Comparison of ENCODE assay signal across 25 cellular contexts in genomic region chr1:172833956-172834355, GRCh38.
"Had no signal": no experiment of that assay in that cellular context is flagged by ENCODE, and none has a peak within 500 bp of the region (broad histone marks: within the 10 kb centered on the region; RNA-seq: fewer than 3 reads in every experiment).

No MANE protein-coding gene starts in this region.

- H3K9me3 ChIP-seq: ascending aorta, Peyer's patch had no signal

- H3K4me3 ChIP-seq: ascending aorta, cardiac muscle cell, Peyer's patch had no signal

- H3K27ac Mint-ChIP-seq: activated CD8-positive, alpha-beta T cell treated with anti-CD3 and anti-CD28 coated beads, Interleukin-2, amount 10 ng/mL, durations not matched to agents 7 days and 5 days; activated naive CD4-positive, alpha-beta T cell treated with anti-CD3 and anti-CD28 coated beads, Interleukin-2, amount 50 U/mL, for 72 hours; activated naive CD8-positive, alpha-beta T cell treated with anti-CD3 and anti-CD28 coated beads, Interleukin-2, amount 50 U/mL, for 24 hours; activated T-cell treated with anti-CD3 and anti-CD28 coated beads, Interleukin-2, amount 50 U/mL, for 24 hours; activated T-helper 1 cell treated with anti-CD3 and anti-CD28 coated beads, Interleukin-12 subunit alpha, Interleukin-12 subunit beta, Interleukin-2, Interleukin-4 antibody, amounts not matched to agents 30 ng/mL and 10 ng/mL and 1 ng/mL, durations not matched to agents 14 hours and 24 hours and 36 hours; brain; T-helper 1 cell treated with Interleukin-12 subunit alpha and Interleukin-12 subunit beta and Interleukin-4 antibody, amounts not matched to agents 30 μg/mL and 1 μg/mL, for 36 hours; WTC11 had no signal

- H3K9me3 Mint-ChIP-seq: activated naive CD4-positive, alpha-beta T cell treated with anti-CD3 and anti-CD28 coated beads, Interleukin-2, amount 50 U/mL, for 72 hours; activated naive CD8-positive, alpha-beta T cell treated with anti-CD3 and anti-CD28 coated beads, Interleukin-2, amount 50 U/mL, for 24 hours; activated T-cell treated with anti-CD3 and anti-CD28 coated beads, Interleukin-2, amount 50 U/mL, for 24 hours; activated T-helper 1 cell treated with anti-CD3 and anti-CD28 coated beads, Interleukin-12 subunit alpha, Interleukin-12 subunit beta, Interleukin-2, Interleukin-4 antibody, amounts not matched to agents 30 ng/mL and 10 ng/mL and 1 ng/mL, durations not matched to agents 14 hours and 24 hours and 36 hours; brain; T-helper 1 cell treated with Interleukin-12 subunit alpha and Interleukin-12 subunit beta and Interleukin-4 antibody, amounts not matched to agents 30 μg/mL and 1 μg/mL, for 36 hours; WTC11 had no signal

- H3K27me3 ChIP-seq: ascending aorta, cardiac muscle cell, Peyer's patch had no signal

- H3K4me3 Mint-ChIP-seq: activated CD8-positive, alpha-beta T cell treated with anti-CD3 and anti-CD28 coated beads, Interleukin-2, amount 10 ng/mL, durations not matched to agents 7 days and 5 days; activated naive CD8-positive, alpha-beta T cell treated with anti-CD3 and anti-CD28 coated beads, Interleukin-2, amount 50 U/mL, for 24 hours; activated T-cell treated with anti-CD3 and anti-CD28 coated beads, Interleukin-2, amount 50 U/mL, for 24 hours; activated T-helper 1 cell treated with anti-CD3 and anti-CD28 coated beads, Interleukin-12 subunit alpha, Interleukin-12 subunit beta, Interleukin-2, Interleukin-4 antibody, amounts not matched to agents 30 ng/mL and 10 ng/mL and 1 ng/mL, durations not matched to agents 14 hours and 24 hours and 36 hours; brain; T-helper 1 cell treated with Interleukin-12 subunit alpha and Interleukin-12 subunit beta and Interleukin-4 antibody, amounts not matched to agents 30 μg/mL and 1 μg/mL, for 36 hours; WTC11 had no signal

- H3K4me1 ChIP-seq: ascending aorta, Peyer's patch had no signal

- H3K36me3 Mint-ChIP-seq: activated naive CD4-positive, alpha-beta T cell treated with anti-CD3 and anti-CD28 coated beads, Interleukin-2, amount 50 U/mL, for 72 hours; brain; WTC11 had no signal

- H3K36me3 ChIP-seq: ascending aorta, cardiac muscle cell, Peyer's patch had no signal

- DNase-seq: activated CD4-positive, alpha-beta T cell treated with anti-CD3 and anti-CD28 coated beads for 48 hours; activated CD4-positive, alpha-beta T cell treated with anti-CD3 and anti-CD28 coated beads, Interleukin-2, amount 50 U/mL, for 4 hours; activated CD4-positive, CD25-positive, alpha-beta regulatory T cell treated with anti-CD3 and anti-CD28 coated beads, Interleukin-2, amount 50 U/mL, for 72 hours; activated CD8-positive, alpha-beta T cell treated with anti-CD3 and anti-CD28 coated beads, Interleukin-2, amount 10 ng/mL, durations not matched to agents 7 days and 5 days; activated effector memory CD4-positive, alpha-beta T cell treated with Interleukin-2 at 50 U/mL for 16 hours; activated naive CD4-positive, alpha-beta T cell treated with Interleukin-2 at 50 U/mL for 16 hours; activated naive CD8-positive, alpha-beta T cell treated with anti-CD3 and anti-CD28 coated beads, Interleukin-2, amount 50 U/mL, for 24 hours; activated T-cell treated with anti-CD3 and anti-CD28 coated beads, Interleukin-2, amount 50 U/mL, for 24 hours; amniotic stem cell; MM.1S; NCI-H1105; NCI-H1436; NCI-H1694 treated with DMSO at 0.1 percent for 48 hours; NCI-H2029 treated with DMSO at 0.1 percent for 48 hours; NCI-H524; Peyer's patch; Right ventricle myocardium superior had no signal

- H3K27ac ChIP-seq: ascending aorta, cardiac muscle cell, Peyer's patch, RWPE1 had no signal

- H3K4me1 Mint-ChIP-seq: brain had no signal

- ATAC-seq: activated CD8-positive, alpha-beta T cell treated with anti-CD3 and anti-CD28 coated beads, Interleukin-2, amount 10 ng/mL, durations not matched to agents 7 days and 5 days; activated naive CD4-positive, alpha-beta T cell treated with anti-CD3 and anti-CD28 coated beads, Interleukin-2, amount 50 U/mL, for 72 hours; activated naive CD8-positive, alpha-beta T cell treated with anti-CD3 and anti-CD28 coated beads, Interleukin-2, amount 50 U/mL, for 24 hours; WTC11 had no signal
